In the genomic region with DNA sequence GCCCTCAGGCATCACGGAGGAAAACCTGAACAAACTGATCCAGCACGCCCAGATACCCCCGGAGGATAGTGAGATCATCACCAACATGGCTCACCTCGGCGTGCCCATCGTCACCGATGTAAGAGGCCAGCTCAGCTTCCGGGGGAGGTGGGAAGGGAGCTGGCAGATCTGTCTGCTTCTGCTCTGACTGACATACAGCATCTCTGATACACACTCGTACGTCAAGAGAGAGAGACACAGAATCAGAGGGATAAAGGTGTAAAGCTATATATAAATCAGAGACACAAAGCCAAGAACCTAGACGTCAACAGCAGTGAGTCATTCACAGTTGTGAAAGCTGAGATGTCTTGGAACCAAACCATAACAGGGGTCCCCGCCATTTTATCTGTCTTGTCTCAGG, we compare ENCODE assay signal across 18 cellular contexts. TPM values are rescaled to one million over a fixed set of nuclear protein-coding genes. Genes with fewer than 3 reads are reported as not detected.
DNase-seq lines count a peak whose midpoint lies in the region; ATAC-seq and TF ChIP-seq lines count a peak whose summit lies in the region.
"Had no signal": no experiment of that assay in that cellular context is flagged by ENCODE, and none has a peak within 500 bp of the region (broad histone marks: within the 10 kb centered on the region; RNA-seq: fewer than 3 reads in every experiment).

No MANE protein-coding gene starts in this region.

- H3K27me3 ChIP-seq in IMR-90 (ENCODE audit: control insufficient read depth, insufficient read depth, low read length) (no peaks in the 10 kb centered on the region), foreskin keratinocyte (no peaks in the 10 kb centered on the region), PC-9 (ENCODE audit: insufficient read depth, low read depth) (no peaks in the 10 kb centered on the region)

- H3K4me1 ChIP-seq in IMR-90 (ENCODE audit: control insufficient read depth, insufficient read depth, low read length), result no peaks in the 10 kb centered on the region
- H3K4me1 ChIP-seq in foreskin keratinocyte, result no peaks in the 10 kb centered on the region
- no peaks in the 10 kb centered on the region for H3K4me1 ChIP-seq in PC-9 (replicated peaks; ENCODE audit: insufficient read depth)

- H3K9me2 ChIP-seq in PC-9 (ENCODE audit: insufficient read depth), result no peaks in the 10 kb centered on the region

- no peaks in the 10 kb centered on the region for H3K79me2 ChIP-seq in PC-9 (ENCODE audit: low read depth)

- POLR2A ChIA-PET in IMR-90 (lab: Charles Lee; ENCODE audit: unreplicated experiment), result no interaction called here
- POLR2A ChIA-PET in PC-9 (lab: Charles Lee; ENCODE audit: unreplicated experiment), result no interaction called here

- H3K36me3 ChIP-seq in IMR-90 (ENCODE audit: control insufficient read depth, insufficient read depth, low read length), result peaks cover 60% of the 10 kb centered on the region
- no peaks in the 10 kb centered on the region for H3K36me3 ChIP-seq in PC-9 (ENCODE audit: low read depth)

- TF ChIP-seq CTCF in IMR-90 (conservative IDR thresholded peaks at IDR 0.05; ENCODE audit: low read depth, low read length) (no peak), foreskin keratinocyte (conservative IDR thresholded peaks at IDR 0.05) (no peak), PC-9 (conservative IDR thresholded peaks at IDR 0.05) (no peak)

- H3K56ac ChIP-seq in IMR-90 (ENCODE audit: extremely low read depth, insufficient read depth, low read length), result no peak overlapping the region

- H3K18ac ChIP-seq in IMR-90 (ENCODE audit: low read depth, low read length), result no peak overlapping the region

- no peak overlapping the region for H2BK5ac ChIP-seq in IMR-90 (ENCODE audit: low read depth, low read length, poor library complexity, severe bottlenecking)

- no peaks in the 10 kb centered on the region for H3F3A ChIP-seq in PC-9 (ENCODE audit: insufficient read depth, low read depth)

- 20% methylated on average over 1 of the region's 12 CpGs; no CpG with 5 or more reads in 1 of the 2 experiments for WGBS in IMR-90 (ENCODE audit: extremely low coverage in 2 of 2, insufficient read length in 1 of 2), 2 experiments

- in situ Hi-C loops in IMR-90 (cut with MboI; ENCODE audit: low sequenced_read_pairs), result no loop called here

- no peak overlapping the region for H3K4me2 ChIP-seq in IMR-90 (ENCODE audit: low read depth, low read length)
- H3K4me2 ChIP-seq in PC-9, result no peak overlapping the region
- H3K4me2 ChIP-seq: KMS-11 had no signal

- H3K79me1 ChIP-seq in IMR-90 (ENCODE audit: low read depth in 1 of 2, low read length in 2 of 2), result no peaks in the 10 kb centered on the region

- no peak overlapping the region for H4K8ac ChIP-seq in IMR-90 (ENCODE audit: low read depth in 2 of 2, low read length in 2 of 2)

- no peak for TF ChIP-seq RAD21 in IMR-90 (IDR thresholded peaks at IDR 0.05; ENCODE audit: low read length)

- DNase-seq in IMR-90, result peak; percentile 14
- DNase-seq in caudate nucleus (lab: John Stamatoyannopoulos, UW), result peak in 11 of 61 donors; percentile 17 to 83 (median 40)
- DNase-seq in foreskin keratinocyte, result peak; percentile 16 to 22
- peak; percentile 48 for DNase-seq in superior temporal gyrus (ENCODE audit: extremely low spot score)
- no peak for DNase-seq in activated CD4-positive, alpha-beta T cell treated with anti-CD3 and anti-CD28 coated beads for 4 hours
- DNase-seq in PC-9, result no peak
- DNase-seq: AML-193, COR-L47, EL, NCI-H1092 treated with DMSO at 0.1 percent for 48 hours, NCI-H2227 treated with DMSO at 0.1 percent for 48 hours, NCI-H526, SIG-M5 had no signal

- H3K9me1 ChIP-seq in IMR-90 (ENCODE audit: insufficient read depth, low read length), result peaks cover 3% of the 10 kb centered on the region; the same call in 1 of the 2 replicates

- H3K4me3 ChIP-seq in IMR-90 (ENCODE audit: insufficient read depth, low read depth, low read length) (no peak overlapping the region), PC-9 (no peak overlapping the region)

- no peak overlapping the region for H3K23ac ChIP-seq in IMR-90 (ENCODE audit: low read depth, low read length)

- no peak overlapping the region for H4K5ac ChIP-seq in IMR-90 (ENCODE audit: low read depth, low read length)

- ATAC-seq in IMR-90 (ENCODE audit: low read depth), result no peak
- peak; percentile 41 for ATAC-seq in foreskin keratinocyte
- no peak for ATAC-seq in HG03039 (IDR thresholded peaks at IDR 0.05; ENCODE audit: unreplicated experiment)
- ATAC-seq: HepG2 had no signal

- H2BK15ac ChIP-seq in IMR-90 (ENCODE audit: low read depth, low read length), result no peak overlapping the region

- H2BK120ac ChIP-seq in IMR-90 (ENCODE audit: low read depth, low read length), result no peak overlapping the region

- no peak overlapping the region for H3K9ac ChIP-seq in IMR-90 (ENCODE audit: low read depth, low read length)
- H3K9ac ChIP-seq: KMS-11 had no signal

- CTCF ChIA-PET in IMR-90 (lab: Yijun Ruan, JAX) (interaction anchor here (0.7 kb wide), 1 partner anchor 9 kb away, joined by 3 read pairs; no protein-coding TSS in a partner anchor), PC-9 (lab: Charles Lee) (no interaction called here)

- H3K14ac ChIP-seq in IMR-90 (replicated peaks; ENCODE audit: low read depth, low read length), result no peak overlapping the region

- peak overlapping the region; percentile 10 for H2AK9ac ChIP-seq in IMR-90 (replicated peaks; ENCODE audit: low read depth, low read length, poor library complexity)

- H3K27ac ChIP-seq in IMR-90 (ENCODE audit: insufficient read depth, low read length) (no peak overlapping the region), caudate nucleus (ENCODE audit: low read depth, low read length) (peak overlapping the region; percentile 58), foreskin keratinocyte (no peak overlapping the region), PC-9 (no peak overlapping the region)
- H3K27ac ChIP-seq: KMS-11 had no signal

- H4K91ac ChIP-seq in IMR-90 (ENCODE audit: insufficient read depth, low read depth, low read length), result no peak overlapping the region

- BruUV-seq in IMR-90 (replicated peaks; lab: Mats Ljungman, UMichigan) (no TSS peak), PC-9 (replicated peaks; lab: Mats Ljungman, UMichigan) (no TSS peak)

- H3K9me3 ChIP-seq in IMR-90 (ENCODE audit: control insufficient read depth, insufficient read depth, low read length) (no peaks in the 10 kb centered on the region), PC-9 (ENCODE audit: insufficient read depth, low read depth) (no peaks in the 10 kb centered on the region)

- H4K20me1 ChIP-seq in IMR-90 (ENCODE audit: insufficient read depth, low read length) (no peaks in the 10 kb centered on the region), PC-9 (ENCODE audit: insufficient read depth) (no peaks in the 10 kb centered on the region)

- TF ChIP-seq POLR2A in IMR-90 (IDR thresholded peaks at IDR 0.05; ENCODE audit: low read depth, low read length), result no peak

- H2AFZ ChIP-seq in IMR-90 (replicated peaks; ENCODE audit: low read length, poor library complexity) (no peak overlapping the region), PC-9 (no peak overlapping the region)

- intact Hi-C loops in IMR-90 (cut with micrococcal nuclease) (no loop called here), PC-9 (cut with micrococcal nuclease; ENCODE audit: unreplicated experiment) (no loop called here)

- H2BK20ac ChIP-seq in IMR-90 (ENCODE audit: low read depth, low read length), result no peak overlapping the region

- dilution Hi-C loops in IMR-90 (cut with HindIII; ENCODE audit: low sequenced_read_pairs, unreplicated experiment), result no loop called here

- no peak overlapping the region for H2AK5ac ChIP-seq in IMR-90 (ENCODE audit: low read depth, low read length)

- no peak overlapping the region for H3K4ac ChIP-seq in IMR-90 (ENCODE audit: low read depth, low read length)

TF ChIP-seq in IMR-90, 13 proteins besides CTCF, POLR2A, EP300 and RAD21 (continues in another document):
- TF ChIP-seq NFE2L2 (IDR thresholded peaks at IDR 0.05; ENCODE audit: low read depth, low read length), result no peak
- TF ChIP-seq, protein P1, sequence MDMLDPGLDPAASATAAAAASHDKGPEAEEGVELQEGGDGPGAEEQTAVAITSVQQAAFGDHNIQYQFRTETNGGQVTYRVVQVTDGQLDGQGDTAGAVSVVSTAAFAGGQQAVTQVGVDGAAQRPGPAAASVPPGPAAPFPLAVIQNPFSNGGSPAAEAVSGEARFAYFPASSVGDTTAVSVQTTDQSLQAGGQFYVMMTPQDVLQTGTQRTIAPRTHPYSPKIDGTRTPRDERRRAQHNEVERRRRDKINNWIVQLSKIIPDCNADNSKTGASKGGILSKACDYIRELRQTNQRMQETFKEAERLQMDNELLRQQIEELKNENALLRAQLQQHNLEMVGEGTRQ (IDR thresholded peaks at IDR 0.05; ENCODE audit: low read depth, low read length), result no peak
- no peak for TF ChIP-seq RFX5 (IDR thresholded peaks at IDR 0.05; ENCODE audit: low read depth, low read length)
- no peak for TF ChIP-seq MAFK (IDR thresholded peaks at IDR 0.05; ENCODE audit: low read depth, low read length)
- no peak for TF ChIP-seq RCOR1 (IDR thresholded peaks at IDR 0.05; ENCODE audit: insufficient replicate concordance, low read length)

RNA-seq across cellular contexts. Expression of gene CFAP157, which starts 30.2 kb away (rescaled TPM):
- not detected in 2 replicates for total RNA-seq in IMR-90 (2012; rRNA removed)
- 0.04 TPM in 1 of 2 replicates, not detected in the other for polyA plus RNA-seq in IMR-90 (2012; rRNA removed)
- not detected in 2 replicates for polyA plus RNA-seq in IMR-90 (2012; cell fraction: cytosol; rRNA removed)
- polyA plus RNA-seq in IMR-90 (2012; cell fraction: nucleus; rRNA removed; ENCODE audit: low replicate concordance), result 0.34 and 0.41 TPM in 2 replicates
- not detected in 2 replicates for total RNA-seq in foreskin keratinocyte
- 0.02 TPM in 1 of 2 replicates, not detected in the other for polyA plus RNA-seq in foreskin keratinocyte
- 0.65 and 0.68 TPM in 2 replicates for total RNA-seq in PC-9 (2021)
- total RNA-seq: H1, HepG2, M059J had no signal
- polyA plus RNA-seq: H1 had no signal

RNA-seq across cellular contexts. Expression of gene PTRH1, which starts 38.8 kb away (rescaled TPM):
- total RNA-seq in IMR-90 (2012; rRNA removed) (5.4 and 8.3 TPM in 2 replicates), foreskin keratinocyte (28.9 and 33.4 TPM in 2 replicates), PC-9 (2021) (22.4 and 32.9 TPM in 2 replicates)
- polyA plus RNA-seq in IMR-90 (2012; rRNA removed) (14.8 and 16.3 TPM in 2 replicates), foreskin keratinocyte (39.8 and 51.1 TPM in 2 replicates)
- polyA plus RNA-seq in IMR-90 (2012; cell fraction: cytosol; rRNA removed), result 34.6 and 35.1 TPM in 2 replicates
- polyA plus RNA-seq in IMR-90 (2012; cell fraction: nucleus; rRNA removed; ENCODE audit: low replicate concordance), result 8.9 and 24.0 TPM in 2 replicates

RNA-seq across cellular contexts. Expression of gene TTC16, which starts 39.2 kb away (rescaled TPM):
- total RNA-seq in IMR-90 (2012; rRNA removed) (not detected in 2 replicates), foreskin keratinocyte (not detected in 2 replicates), PC-9 (2021) (0.26 and 0.40 TPM in 2 replicates)
- polyA plus RNA-seq in IMR-90 (2012; rRNA removed) (0.02 and 0.03 TPM in 2 replicates), foreskin keratinocyte (not detected in 2 replicates)
- 0.03 TPM in 1 of 2 replicates, not detected in the other for polyA plus RNA-seq in IMR-90 (2012; cell fraction: cytosol; rRNA removed)
- 0.08 and 0.11 TPM in 2 replicates for polyA plus RNA-seq in IMR-90 (2012; cell fraction: nucleus; rRNA removed; ENCODE audit: low replicate concordance)
- total RNA-seq: H1, HepG2, M059J had no signal
- polyA plus RNA-seq: HepG2 had no signal

RNA-seq across cellular contexts. Expression of gene TOR2A, which starts 58.5 kb away (rescaled TPM):
- 0.90 and 1.1 TPM in 2 replicates for total RNA-seq in IMR-90 (2012; rRNA removed)
- 12.5 and 12.9 TPM in 2 replicates for polyA plus RNA-seq in IMR-90 (2012; rRNA removed)
- polyA plus RNA-seq in IMR-90 (2012; cell fraction: cytosol; rRNA removed), result 10.1 and 16.2 TPM in 2 replicates
- 10.8 and 25.9 TPM in 2 replicates for polyA plus RNA-seq in IMR-90 (2012; cell fraction: nucleus; rRNA removed; ENCODE audit: low replicate concordance)
- total RNA-seq in foreskin keratinocyte, result 9.2 and 10.8 TPM in 2 replicates
- 16.7 and 18.5 TPM in 2 replicates for polyA plus RNA-seq in foreskin keratinocyte
- 16.4 and 19.7 TPM in 2 replicates for total RNA-seq in PC-9 (2021)

Comparison
In these comparisons a context has a peak if more than half of its experiments do, and no peak if none do; other contexts are left out.
1. DNase-seq: peak in IMR-90 (single experiment), foreskin keratinocyte (2 of 2) and superior temporal gyrus (single experiment); none in activated CD4-positive, alpha-beta T cell treated with anti-CD3 and anti-CD28 coated beads for 4 hours (0 of 2) and PC-9 (0 of 2).